Comparison of ENCODE assay signal across 8 cellular contexts in the genomic region with DNA sequence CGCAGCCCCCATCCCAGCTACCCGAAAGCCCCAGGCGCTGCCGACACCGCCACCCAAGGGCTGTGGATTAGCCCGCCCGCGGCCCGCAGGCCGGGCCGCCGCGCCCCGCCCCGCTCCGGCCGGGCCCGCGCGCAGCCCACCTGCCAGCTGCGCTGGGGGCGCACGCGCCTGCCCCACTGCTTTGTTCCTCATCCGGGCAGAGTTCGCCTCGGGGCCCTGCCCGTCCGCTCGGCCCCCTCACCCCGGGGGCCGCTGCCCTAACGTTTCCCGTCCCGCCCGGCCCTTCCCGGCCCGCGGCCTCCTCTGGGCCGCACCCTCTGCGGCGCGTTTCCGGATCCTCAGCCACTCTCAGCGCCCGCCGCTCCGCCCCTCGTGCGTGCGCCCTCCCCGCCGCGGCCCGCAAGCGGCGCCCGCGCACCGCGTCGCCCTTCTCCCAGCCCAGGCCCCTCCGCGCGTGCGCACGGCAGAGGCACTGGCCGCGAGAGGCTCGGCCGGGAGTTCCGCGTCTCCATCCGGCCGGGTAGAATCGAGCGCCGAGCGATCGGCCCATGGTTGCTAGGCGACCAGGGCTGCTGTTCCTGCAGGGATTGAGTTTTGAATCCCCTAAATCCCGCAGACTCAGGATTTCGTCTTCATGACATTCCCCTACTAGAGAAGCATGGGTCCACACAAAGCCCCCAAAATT. TPM values are rescaled to one million over a fixed set of nuclear protein-coding genes. Genes with fewer than 3 reads are reported as not detected.
DNase-seq lines count a peak whose midpoint lies in the region; ATAC-seq and TF ChIP-seq lines count a peak whose summit lies in the region.

A gene with protein sequence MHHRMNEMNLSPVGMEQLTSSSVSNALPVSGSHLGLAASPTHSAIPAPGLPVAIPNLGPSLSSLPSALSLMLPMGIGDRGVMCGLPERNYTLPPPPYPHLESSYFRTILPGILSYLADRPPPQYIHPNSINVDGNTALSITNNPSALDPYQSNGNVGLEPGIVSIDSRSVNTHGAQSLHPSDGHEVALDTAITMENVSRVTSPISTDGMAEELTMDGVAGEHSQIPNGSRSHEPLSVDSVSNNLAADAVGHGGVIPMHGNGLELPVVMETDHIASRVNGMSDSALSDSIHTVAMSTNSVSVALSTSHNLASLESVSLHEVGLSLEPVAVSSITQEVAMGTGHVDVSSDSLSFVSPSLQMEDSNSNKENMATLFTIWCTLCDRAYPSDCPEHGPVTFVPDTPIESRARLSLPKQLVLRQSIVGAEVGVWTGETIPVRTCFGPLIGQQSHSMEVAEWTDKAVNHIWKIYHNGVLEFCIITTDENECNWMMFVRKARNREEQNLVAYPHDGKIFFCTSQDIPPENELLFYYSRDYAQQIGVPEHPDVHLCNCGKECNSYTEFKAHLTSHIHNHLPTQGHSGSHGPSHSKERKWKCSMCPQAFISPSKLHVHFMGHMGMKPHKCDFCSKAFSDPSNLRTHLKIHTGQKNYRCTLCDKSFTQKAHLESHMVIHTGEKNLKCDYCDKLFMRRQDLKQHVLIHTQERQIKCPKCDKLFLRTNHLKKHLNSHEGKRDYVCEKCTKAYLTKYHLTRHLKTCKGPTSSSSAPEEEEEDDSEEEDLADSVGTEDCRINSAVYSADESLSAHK (minus strand): TSS at position 321 of the 685 bp plus-strand sequence. CDS start 622 bp downstream, outside the sequence.

- H3K4me1 ChIP-seq in PC-3 (ENCODE audit: insufficient read depth, low read length) (peaks cover 17% of the 10 kb centered on the region), mucosa of stomach (ENCODE audit: control insufficient read depth, insufficient read depth, low read length) (peaks cover 13% of the 10 kb centered on the region)

- H3K27ac ChIP-seq in PC-3 (ENCODE audit: low read length) = peak within 1 kb of the TSS; percentile 57; the same call in 1 of the 2 replicates

- TF ChIP-seq POLR2A in erythroblast (IDR thresholded peaks at IDR 0.05; ENCODE audit: low read length) = peak; percentile 83

- POLR2A ChIA-PET in PC-3 (lab: Charles Lee; ENCODE audit: unreplicated experiment) = no interaction called here

- DNase-seq in DMS53 (lab: John Stamatoyannopoulos, UW) = peak; percentile 99
- peak; percentile 85 for DNase-seq in Jurkat, Clone E6-1 (ENCODE audit: low read depth, low spot score)
- DNase-seq in PC-3 = peak; percentile 98
- peak; percentile 88 for DNase-seq in activated T-cell treated with anti-CD3 and anti-CD28 coated beads, Interleukin-2, amount 50 U/mL, for 1 hour
- peak; percentile 95 to 96 for DNase-seq in erythroblast (lab: John Stamatoyannopoulos, UW)
- peak; percentile 68 to 71 for DNase-seq in stimulated activated CD8-positive, alpha-beta memory T cell treated with anti-CD3 and anti-CD28 coated beads, Interleukin-7, amount 100 ng/mL, for 1 hour (ENCODE audit: low read depth in 2 of 2)

- H3K27me3 ChIP-seq in PC-3 (ENCODE audit: low read length) (no peaks in the 10 kb centered on the region), mucosa of stomach (ENCODE audit: control insufficient read depth, insufficient read depth, low read length) (no peaks in the 10 kb centered on the region)

- H3K36me3 ChIP-seq in PC-3 (ENCODE audit: low read depth, low read length) = peaks cover 24% of the 10 kb centered on the region
- H3K36me3 ChIP-seq in mucosa of stomach (ENCODE audit: control insufficient read depth, insufficient read depth, low read length) = no peaks in the 10 kb centered on the region

- peak within 1 kb of the TSS; percentile 89 for H2AFZ ChIP-seq in PC-3 (ENCODE audit: low read length)

- H3K9ac ChIP-seq in PC-3 (ENCODE audit: low read length) (peak within 1 kb of the TSS; percentile 81), mucosa of stomach (ENCODE audit: low read length) (peak within 1 kb of the TSS; percentile 70)

- peak within 1 kb of the TSS; percentile 64 for H3K4me3 ChIP-seq in Jurkat, Clone E6-1 (ENCODE audit: low read length)
- H3K4me3 ChIP-seq in PC-3 (ENCODE audit: low read length) (peak within 1 kb of the TSS; percentile 80), mucosa of stomach (ENCODE audit: low read length) (peak within 1 kb of the TSS; percentile 76)

- H4K20me1 ChIP-seq in PC-3 (ENCODE audit: low read length) = peaks cover 6% of the 10 kb centered on the region; the same call in 1 of the 2 replicates

- CTCF ChIA-PET in PC-3 (lab: Charles Lee) = no interaction called here

- peak within 1 kb of the TSS; percentile 86 for H3K4me2 ChIP-seq in PC-3 (ENCODE audit: low read length)

- H3K79me2 ChIP-seq in PC-3 (ENCODE audit: low read length) = peaks cover 43% of the 10 kb centered on the region

- H3K9me3 ChIP-seq in PC-3 (ENCODE audit: low read length) (no peaks in the 10 kb centered on the region), mucosa of stomach (ENCODE audit: control insufficient read depth, low read length) (no peaks in the 10 kb centered on the region)

- intact Hi-C loops in PC-3 (cut with micrococcal nuclease) = loop anchor here (2.0 kb wide), 2 partner anchors 16 to 124 kb away; no protein-coding TSS in a partner anchor

- BruUV-seq in PC-3 (replicated peaks; lab: Mats Ljungman, UMichigan) = no TSS peak

- ATAC-seq in GM21619 (IDR thresholded peaks at IDR 0.05; ENCODE audit: unreplicated experiment) = peak; percentile 89
- peak; percentile 93 for ATAC-seq in PC-3

- H3F3A ChIP-seq in PC-3 (ENCODE audit: low read length, unreplicated experiment) = no peaks in the 10 kb centered on the region

- TF ChIP-seq CTCF in PC-3 (conservative IDR thresholded peaks at IDR 0.05; ENCODE audit: low read depth, low read length) = peak; percentile 36; the same call in 1 of the 2 replicates

- H3K9me2 ChIP-seq in PC-3 (replicated peaks; ENCODE audit: low read length) = no peaks in the 10 kb centered on the region

RNA-seq across cellular contexts. Expression of the gene that starts here (rescaled TPM):
- polyA plus RNA-seq in Jurkat, Clone E6-1 (2012; ENCODE audit: insufficient read depth, insufficient read length) = 19.8 TPM
- 22.6 and 33.2 TPM in 2 replicates for total RNA-seq in PC-3 (2014; rRNA removed)

Comparison
In these comparisons a context has a peak if more than half of its experiments do, and no peak if none do; other contexts are left out.
1. Peak in every context shown above with its lines: DNase-seq, ATAC-seq, H3K4me3 ChIP-seq and H3K27ac ChIP-seq.